In genomic region chr11:93694586-93694985, GRCh38 we compare ENCODE assay signal across 24 cellular contexts.
"Had no signal": no experiment of that assay in that cellular context is flagged by ENCODE, and none has a peak within 500 bp of the region (broad histone marks: within the 10 kb centered on the region; RNA-seq: fewer than 3 reads in every experiment).

No MANE protein-coding gene starts in this region.

- H3K27me3 Mint-ChIP-seq: naive B cell; natural killer cell treated with Interleukin-12 subunit alpha and Interleukin-12 subunit beta and Interleukin-15 and Interleukin-18, amount 100 ng/mL, for 72 hours had no signal

- H3K4me2 ChIP-seq: hepatocyte, neural progenitor cell had no signal

- ATAC-seq: gastroesophageal sphincter; heart left ventricle; left ventricle myocardium superior; lower lobe of right lung; natural killer cell treated with Interleukin-12 subunit alpha and Interleukin-12 subunit beta and Interleukin-15 and Interleukin-18, amount 100 ng/mL, for 72 hours; sciatic nerve; stimulated activated effector memory CD8-positive, alpha-beta T cell treated with anti-CD3 and anti-CD28 coated beads, Interleukin-12 subunit alpha, Interleukin-12 subunit beta, amount 100 ng/mL, for 72 hours had no signal

- H3K4me3 ChIP-seq: dorsolateral prefrontal cortex, gastroesophageal sphincter, heart left ventricle, hepatocyte, lower lobe of right lung, neural progenitor cell, prostate gland, right atrium auricular region, stomach, thyroid gland, vagina had no signal

- FAIRE-seq: colon, islet of Langerhans had no signal

- H3K4me1 ChIP-seq: foreskin keratinocyte, gastroesophageal sphincter, heart left ventricle, lower lobe of right lung, prostate gland, right atrium auricular region, stomach, thyroid gland, vagina had no signal

- H3K27me3 ChIP-seq: dorsolateral prefrontal cortex, foreskin keratinocyte, gastroesophageal sphincter, heart left ventricle, hepatocyte, neural progenitor cell, right atrium auricular region, stomach, thyroid gland, vagina had no signal

- H3K4me3 Mint-ChIP-seq: naive B cell; natural killer cell treated with Interleukin-12 subunit alpha and Interleukin-12 subunit beta and Interleukin-15 and Interleukin-18, amount 100 ng/mL, for 72 hours; neural progenitor cell; stimulated activated effector memory CD8-positive, alpha-beta T cell treated with anti-CD3 and anti-CD28 coated beads, Interleukin-12 subunit alpha, Interleukin-12 subunit beta, amount 100 ng/mL, for 72 hours had no signal

- H3K27ac Mint-ChIP-seq: natural killer cell treated with Interleukin-12 subunit alpha and Interleukin-12 subunit beta and Interleukin-15 and Interleukin-18, amount 100 ng/mL, for 72 hours; neural progenitor cell; stimulated activated effector memory CD8-positive, alpha-beta T cell treated with anti-CD3 and anti-CD28 coated beads, Interleukin-12 subunit alpha, Interleukin-12 subunit beta, amount 100 ng/mL, for 72 hours had no signal

- H3K27ac ChIP-seq: foreskin keratinocyte, gastroesophageal sphincter, heart left ventricle, hepatocyte, lower lobe of right lung, neural progenitor cell, prostate gland, right atrium auricular region, stomach, thyroid gland, vagina had no signal

- H3K4me1 Mint-ChIP-seq: neural progenitor cell had no signal

- H3K9me3 ChIP-seq: gastroesophageal sphincter, heart left ventricle, lower lobe of right lung, prostate gland, right atrium auricular region, stomach, thyroid gland, vagina had no signal

- H3K79me2 ChIP-seq: hepatocyte had no signal

- H2AFZ ChIP-seq: hepatocyte, neural progenitor cell had no signal

- H3K9ac ChIP-seq: neural progenitor cell had no signal

- H3K9me3 Mint-ChIP-seq: naive B cell; natural killer cell treated with Interleukin-12 subunit alpha and Interleukin-12 subunit beta and Interleukin-15 and Interleukin-18, amount 100 ng/mL, for 72 hours; neural progenitor cell; stimulated activated effector memory CD8-positive, alpha-beta T cell treated with anti-CD3 and anti-CD28 coated beads, Interleukin-12 subunit alpha, Interleukin-12 subunit beta, amount 100 ng/mL, for 72 hours had no signal

- DNase-seq: dorsolateral prefrontal cortex; effector CD4-positive, alpha-beta T cell; foreskin keratinocyte; heart left ventricle; left ventricle myocardium superior; lower lobe of right lung; naive B cell; stimulated activated CD4-positive, alpha-beta T cell treated with anti-CD3 and anti-CD28 coated beads, Interleukin-2, amount 100 ng/mL, for 24 hours; stimulated activated CD4-positive, alpha-beta T cell treated with anti-CD3 and anti-CD28 coated beads, Interleukin-4, amount 100 ng/mL, for 24 hours; stimulated activated naive CD4-positive, alpha-beta T cell treated with Interleukin-2 at 50 U/mL for 16 hours; stomach; thyroid gland; trophoblast cell had no signal
